1 cellular context compared by ENCODE assay signal in genomic region chrX:134895785-134896184, GRCh38.
TF ChIP-seq lines count a peak whose summit lies in the region.

No MANE protein-coding gene starts in this region.

TF ChIP-seq in HCT116, 20 proteins besides CTCF, POLR2A, EP300 and RAD21 (continued from another document):
- TF ChIP-seq ZBTB33 (IDR thresholded peaks at IDR 0.05; ENCODE audit: extremely low read depth, insufficient replicate concordance, low read length) = no peak
- TF ChIP-seq, protein P1, sequence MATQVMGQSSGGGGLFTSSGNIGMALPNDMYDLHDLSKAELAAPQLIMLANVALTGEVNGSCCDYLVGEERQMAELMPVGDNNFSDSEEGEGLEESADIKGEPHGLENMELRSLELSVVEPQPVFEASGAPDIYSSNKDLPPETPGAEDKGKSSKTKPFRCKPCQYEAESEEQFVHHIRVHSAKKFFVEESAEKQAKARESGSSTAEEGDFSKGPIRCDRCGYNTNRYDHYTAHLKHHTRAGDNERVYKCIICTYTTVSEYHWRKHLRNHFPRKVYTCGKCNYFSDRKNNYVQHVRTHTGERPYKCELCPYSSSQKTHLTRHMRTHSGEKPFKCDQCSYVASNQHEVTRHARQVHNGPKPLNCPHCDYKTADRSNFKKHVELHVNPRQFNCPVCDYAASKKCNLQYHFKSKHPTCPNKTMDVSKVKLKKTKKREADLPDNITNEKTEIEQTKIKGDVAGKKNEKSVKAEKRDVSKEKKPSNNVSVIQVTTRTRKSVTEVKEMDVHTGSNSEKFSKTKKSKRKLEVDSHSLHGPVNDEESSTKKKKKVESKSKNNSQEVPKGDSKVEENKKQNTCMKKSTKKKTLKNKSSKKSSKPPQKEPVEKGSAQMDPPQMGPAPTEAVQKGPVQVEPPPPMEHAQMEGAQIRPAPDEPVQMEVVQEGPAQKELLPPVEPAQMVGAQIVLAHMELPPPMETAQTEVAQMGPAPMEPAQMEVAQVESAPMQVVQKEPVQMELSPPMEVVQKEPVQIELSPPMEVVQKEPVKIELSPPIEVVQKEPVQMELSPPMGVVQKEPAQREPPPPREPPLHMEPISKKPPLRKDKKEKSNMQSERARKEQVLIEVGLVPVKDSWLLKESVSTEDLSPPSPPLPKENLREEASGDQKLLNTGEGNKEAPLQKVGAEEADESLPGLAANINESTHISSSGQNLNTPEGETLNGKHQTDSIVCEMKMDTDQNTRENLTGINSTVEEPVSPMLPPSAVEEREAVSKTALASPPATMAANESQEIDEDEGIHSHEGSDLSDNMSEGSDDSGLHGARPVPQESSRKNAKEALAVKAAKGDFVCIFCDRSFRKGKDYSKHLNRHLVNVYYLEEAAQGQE (IDR thresholded peaks at IDR 0.05; ENCODE audit: low read depth) = no peak
- no peak for TF ChIP-seq SRF (IDR thresholded peaks at IDR 0.05; ENCODE audit: low read depth)
- no peak for TF ChIP-seq FOSL1 (IDR thresholded peaks at IDR 0.05; ENCODE audit: low read depth)
- TF ChIP-seq EZH2 (IDR thresholded peaks at IDR 0.05) = no peak
- TF ChIP-seq JUND (IDR thresholded peaks at IDR 0.05) = no peak
- TF ChIP-seq SP1 (IDR thresholded peaks at IDR 0.05; ENCODE audit: low read depth) = no peak
